8 cellular contexts compared by ENCODE assay signal in genomic region chr11:65386307-65387081, GRCh38. TPM values are rescaled to one million over a fixed set of nuclear protein-coding genes. Genes with fewer than 3 reads are reported as not detected.
DNase-seq lines count a peak whose midpoint lies in the region; ATAC-seq and TF ChIP-seq lines count a peak whose summit lies in the region.

Gene FRMD8, plus strand, starts transcription at chr11:65386637. Its CDS starts 400 bp downstream, at chr11:65387037.

- intact Hi-C loops in spleen (cut with DNase I; ENCODE audit: low total_unique reads): no loop called here

- DNase-seq in DMS79 treated with DMSO at 0.1 percent for 48 hours (lab: John Stamatoyannopoulos, UW): peak; percentile 61
- peak; percentile 61 for DNase-seq in NCI-H2227 treated with DMSO at 0.1 percent for 48 hours (lab: John Stamatoyannopoulos, UW)
- peak; percentile 88 for DNase-seq in central memory CD4-positive, alpha-beta T cell
- DNase-seq in iris pigment epithelial cell (ENCODE audit: low read depth): peak; percentile 72
- peak; percentile 97 for DNase-seq in spleen

- peaks cover 79 to 99% (median 92%) of the 10 kb centered on the region in 6 donors for H3K4me1 ChIP-seq in spleen

- peak; percentile 57 for ATAC-seq in HG02678 (IDR thresholded peaks at IDR 0.05; ENCODE audit: unreplicated experiment)
- peak; percentile 44 to 46 for ATAC-seq in activated CD4-positive, CD25-positive, alpha-beta regulatory T cell treated with anti-CD3 and anti-CD28 coated beads, Interleukin-2, amount 50 U/mL, for 24 hours
- ATAC-seq in GM18870 (IDR thresholded peaks at IDR 0.05; ENCODE audit: unreplicated experiment): no peak

- peak within 1 kb of the TSS; percentile 77 to 93 (median 83) for H3K4me3 ChIP-seq in spleen

- peaks cover 0 to 39% (median 7%) of the 10 kb centered on the region in 6 donors for H3K36me3 ChIP-seq in spleen

- no peaks in the 10 kb centered on the region for H3K9me3 ChIP-seq in spleen

- H3K27me3 ChIP-seq in spleen (replicated peaks in 1 of 7): no peaks in the 10 kb centered on the region

- peak in 1 of 11 experiments; percentile 5 for TF ChIP-seq CTCF in spleen (IDR thresholded peaks at IDR 0.05 in 8 of 11, conservative IDR thresholded peaks at IDR 0.05 in 3 of 11)

- peak; percentile 29 to 82 (median 82) for TF ChIP-seq POLR2A in spleen (IDR thresholded peaks at IDR 0.05)

- 0 to 2% (median 1%) methylated on average over 11 to 70 of the region's 70 CpGs for WGBS in spleen, 5 donors

- H3K27ac ChIP-seq in spleen: peak within 1 kb of the TSS; percentile 90 to 98 (median 98)

RNA-seq across cellular contexts. Expression of gene FRMD8, which starts in this region (rescaled TPM):
- total RNA-seq in spleen: 100 to 1,000 TPM in 3 of 7 donors, 10 to 100 TPM in 4; 65.4 to 128 (median 99.5) TPM
- polyA plus RNA-seq in spleen: 10 to 100 TPM; 19.3 to 32.0 (median 23.4) TPM
